Comparison of ENCODE assay signal across 8 cellular contexts in the genomic region with DNA sequence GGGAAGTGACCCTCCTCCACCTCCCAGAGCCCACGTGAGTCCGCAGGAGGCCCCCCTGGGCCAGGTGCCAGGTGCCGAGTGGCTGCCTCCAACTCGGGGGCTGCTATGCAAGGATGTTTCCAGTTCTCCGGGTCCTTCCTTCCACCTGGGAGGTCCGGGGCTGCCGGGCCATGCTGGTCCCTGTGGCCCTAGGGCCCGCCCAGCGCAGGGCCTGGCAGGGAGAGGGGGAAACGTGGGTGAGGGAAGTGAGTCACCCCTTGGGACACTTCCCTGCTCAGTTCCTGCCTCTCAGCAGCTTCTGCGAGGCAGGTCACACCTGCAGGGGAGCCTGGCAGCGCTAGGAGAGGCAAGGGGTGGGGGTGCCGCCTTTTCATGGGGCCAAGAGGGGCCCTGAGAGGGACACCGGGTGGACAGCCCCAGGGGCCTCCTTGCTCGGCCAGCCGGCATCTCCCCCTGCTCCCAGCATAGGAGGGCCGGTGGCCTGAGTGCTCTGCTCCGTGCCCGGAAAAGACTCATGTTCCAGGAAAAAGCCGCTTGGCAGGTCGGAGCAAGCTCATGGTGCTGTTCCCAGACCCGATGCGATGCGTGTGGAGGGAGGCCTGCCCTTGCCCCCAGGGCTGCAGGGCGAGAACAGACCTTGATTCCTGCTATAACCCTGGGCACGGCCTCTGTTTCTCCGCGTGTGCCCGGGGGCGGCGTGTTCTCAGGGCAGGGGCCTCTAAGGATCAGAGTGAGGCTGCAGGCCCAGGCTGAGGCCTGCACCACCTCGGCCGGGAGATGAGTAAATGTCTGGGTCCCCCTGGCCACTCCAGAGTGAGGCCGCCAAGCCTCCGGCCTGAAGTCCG. TPM values are rescaled to one million over a fixed set of nuclear protein-coding genes. Genes with fewer than 3 reads are reported as not detected.
A peak's percentile ranks its signal among the peaks of the same experiment; 100 is the strongest.
DNase-seq lines count a peak whose midpoint lies in the region; ATAC-seq and TF ChIP-seq lines count a peak whose summit lies in the region.

No MANE protein-coding gene starts in this region.

- intact Hi-C loops in breast epithelium (cut with DNase I; ENCODE audit: low total_unique reads), result no loop called here
- intact Hi-C loops in right lobe of liver (cut with DNase I), result loop anchor here (5.0 kb wide), 2 partner anchors 105 to 110 kb away; no protein-coding TSS in a partner anchor
- intact Hi-C loops in vagina (cut with DNase I), result loop anchor here (10.0 kb wide), 2 partner anchors 68 to 538 kb away; no protein-coding TSS in a partner anchor

- CTCF ChIA-PET in BJ (lab: Yijun Ruan, JAX), result interaction anchor here (0.5 to 4.6 kb wide), 46 partner anchors 8 to 326 kb away, joined by 3 to 111 read pairs (median 6); a partner anchor contains a TSS

- TF ChIP-seq POLR2A in breast epithelium (IDR thresholded peaks at IDR 0.05) (no peak), right lobe of liver (IDR thresholded peaks at IDR 0.05) (no peak), vagina (IDR thresholded peaks at IDR 0.05) (no peak)

- TF ChIP-seq CTCF in BJ (IDR thresholded peaks at IDR 0.05; ENCODE audit: insufficient read depth, low read depth, low read length) (no peak), breast epithelium (IDR thresholded peaks at IDR 0.05) (peak in 1 of 3 donors; percentile 12), right lobe of liver (IDR thresholded peaks at IDR 0.05) (no peak), vagina (IDR thresholded peaks at IDR 0.05) (no peak), progenitor cell of endocrine pancreas (IDR thresholded peaks at IDR 0.05; ENCODE audit: unreplicated experiment) (no peak)

- WGBS in right lobe of liver (ENCODE audit: insufficient coverage, low coverage, low lambda C conversion rate, missing lambda C conversion rate), result 56% methylated on average over 6 of the region's 36 CpGs

- DNase-seq in BJ (ENCODE audit: low read depth) (no peak), MG63 (peak; percentile 96), breast epithelium (ENCODE audit: low spot score in 2 of 2) (peak; percentile 73), right lobe of liver (peak; percentile 50 to 67 (median 65)), vagina (ENCODE audit: extremely low spot score in 2 of 2) (no peak), progenitor cell of endocrine pancreas (ENCODE audit: low spot score, unreplicated experiment) (no peak), NK-92 (lab: John Stamatoyannopoulos, UW; ENCODE audit: unreplicated experiment) (no peak)

- H3K9me3 ChIP-seq in MG63 (peaks cover 8% of the 10 kb centered on the region), breast epithelium (peaks cover 0 to 5% of the 10 kb centered on the region in 2 donors), right lobe of liver (no peaks in the 10 kb centered on the region), vagina (no peaks in the 10 kb centered on the region)

- no peak overlapping the region for H3K27ac Mint-ChIP-seq in progenitor cell of endocrine pancreas

- H3K4me1 Mint-ChIP-seq in progenitor cell of endocrine pancreas (ENCODE audit: low read depth), result no peaks in the 10 kb centered on the region

- H3K4me3 ChIP-seq in BJ (ENCODE audit: low read depth, low read length) (0 out of 2 replicates have a peak overlapping the region, but pooled peaks have one; percentile 17), MG63 (peak overlapping the region; percentile 39), breast epithelium (peak overlapping the region; percentile 15 to 51 (median 15)), right lobe of liver (no peak overlapping the region), vagina (peak overlapping the region; percentile 6 to 18)

- no peaks in the 10 kb centered on the region for H3K36me3 Mint-ChIP-seq in progenitor cell of endocrine pancreas (ENCODE audit: insufficient read depth)

- H3K4me3 Mint-ChIP-seq in progenitor cell of endocrine pancreas (ENCODE audit: low read depth), result no peak overlapping the region

- H3K36me3 ChIP-seq in BJ (ENCODE audit: control insufficient read depth, insufficient read depth, low read length) (no peaks in the 10 kb centered on the region), MG63 (no peaks in the 10 kb centered on the region; the same call in 1 of the 2 replicates), breast epithelium (no peaks in the 10 kb centered on the region), right lobe of liver (no peaks in the 10 kb centered on the region), vagina (no peaks in the 10 kb centered on the region)

- H3K27me3 Mint-ChIP-seq in progenitor cell of endocrine pancreas, result peaks cover 9% of the 10 kb centered on the region

- H3K4me1 ChIP-seq in breast epithelium (peaks cover 17 to 18% of the 10 kb centered on the region in 2 donors), right lobe of liver (peaks cover 0 to 18% (median 3%) of the 10 kb centered on the region in 4 donors), vagina (peaks cover 58% of the 10 kb centered on the region)

- peak overlapping the region; percentile 98 to 100 for H3K27ac ChIP-seq in breast epithelium
- H3K27ac ChIP-seq in right lobe of liver, result peak overlapping the region; percentile 55 to 76 (median 62)
- H3K27ac ChIP-seq in vagina, result peak overlapping the region; percentile 97

- no peaks in the 10 kb centered on the region for H3K9me3 Mint-ChIP-seq in progenitor cell of endocrine pancreas (ENCODE audit: low read depth)

- ATAC-seq in right lobe of liver (peak; percentile 38 to 65 (median 59)), GM19395 (IDR thresholded peaks at IDR 0.05; ENCODE audit: unreplicated experiment) (no peak)

- H3K27me3 ChIP-seq in BJ (ENCODE audit: control insufficient read depth, insufficient read depth, low read length) (no peaks in the 10 kb centered on the region), MG63 (no peaks in the 10 kb centered on the region), breast epithelium (no peaks in the 10 kb centered on the region), right lobe of liver (no peaks in the 10 kb centered on the region), vagina (no peaks in the 10 kb centered on the region)

- POLR2A ChIA-PET in BJ (lab: Charles Lee), result interaction anchor here (0.8 to 1.0 kb wide), 2 partner anchors 10 to 68 kb away, joined by 3 to 5 read pairs; no protein-coding TSS in a partner anchor

RNA-seq across cellular contexts. Expression of a gene that starts 30.3 kb away (rescaled TPM):
- polyA plus RNA-seq in BJ (2011; rRNA removed), result 0.04 TPM in 1 of 2 replicates, not detected in the other
- not detected in 2 replicates for polyA minus RNA-seq in BJ (2011; rRNA and poly(A)+ RNA removed)
- 5.6 and 7.9 TPM in 2 replicates for total RNA-seq in MG63 (2014; rRNA removed; shearing (Covaris generic); ENCODE audit: low replicate concordance)
- 1 to 10 TPM in 2 of 3 donors, not detected in 1; 2.2 to 2.9 TPM for total RNA-seq in breast epithelium
- total RNA-seq in right lobe of liver, result under 1 TPM in 2 of 6 experiments, not detected in 4; 0.10 to 0.12 TPM
- total RNA-seq in vagina, result 7.1 TPM
- 3.7 and 4.3 TPM in 2 replicates for total RNA-seq in progenitor cell of endocrine pancreas

Comparison
In these comparisons a context has a peak if more than half of its experiments do, and no peak if none do; other contexts are left out.
1. DNase-seq: peak in MG63 (single experiment), breast epithelium (2 of 2) and right lobe of liver (3 of 3); none in BJ (single experiment), vagina (0 of 2), progenitor cell of endocrine pancreas (single experiment) and NK-92 (single experiment).
2. H3K4me3 ChIP-seq: peak in BJ (single experiment), MG63 (single experiment), breast epithelium (3 of 3) and vagina (2 of 2); none in right lobe of liver (0 of 3).
3. Peak in every context shown above with its lines, with median percentiles within 50 percentile points of each other: H3K27ac ChIP-seq.